ENCODE assay signal across 1 cellular context in the genomic region with DNA sequence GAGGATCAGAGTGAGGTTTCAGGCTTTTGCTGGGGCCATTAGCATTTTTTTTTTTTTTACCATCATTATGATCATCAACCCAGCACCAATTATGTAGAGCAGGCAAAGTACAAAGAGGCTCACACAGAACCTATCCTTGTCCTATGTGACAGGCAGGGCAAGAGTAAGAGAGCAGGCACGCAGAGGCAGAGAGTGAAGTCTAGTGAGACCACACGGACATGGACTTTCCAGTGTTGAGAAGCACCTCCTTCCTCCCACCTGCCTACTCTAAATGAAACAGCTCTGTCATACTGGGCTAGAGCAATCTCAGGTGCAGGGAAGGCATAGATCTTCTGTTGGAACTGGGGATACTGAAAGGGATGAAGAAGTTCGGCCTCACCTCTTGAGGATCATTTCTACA.
TF ChIP-seq lines count a peak whose summit lies in the region.

No MANE protein-coding gene starts in this region.

TF ChIP-seq in neural cell, 6 proteins besides CTCF, POLR2A, EP300 and RAD21 (continued from another document):
- TF ChIP-seq SMC3 (conservative IDR thresholded peaks at IDR 0.05; ENCODE audit: poor library complexity) (no peak), MXI1 (conservative IDR thresholded peaks at IDR 0.05; ENCODE audit: poor library complexity, severe bottlenecking) (no peak), TAF1 (IDR thresholded peaks at IDR 0.05; ENCODE audit: low read depth) (no peak), EZH2 (IDR thresholded peaks at IDR 0.05; ENCODE audit: borderline replicate concordance, insufficient read depth, low read length, poor library complexity, severe bottlenecking) (no peak)
